ENCODE assay signal across 3 cellular contexts in the genomic region with DNA sequence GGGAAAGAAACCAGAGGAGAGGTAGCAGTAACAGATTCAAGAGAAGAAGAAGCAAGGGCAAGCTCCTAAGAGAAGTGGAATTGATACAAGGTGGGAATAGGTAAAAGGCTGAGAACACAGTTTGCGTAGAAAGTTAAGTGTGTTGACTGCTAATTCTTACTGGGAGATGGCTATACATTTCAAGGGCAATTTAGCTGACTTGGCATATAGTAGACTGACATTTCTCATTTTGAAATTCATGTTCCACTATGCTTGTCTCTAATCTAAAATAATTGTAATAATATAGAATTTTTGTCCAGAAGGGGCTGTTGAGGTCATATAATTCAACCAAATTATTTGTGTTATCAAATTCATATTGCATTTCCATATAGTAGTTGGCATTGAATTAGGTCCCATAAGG.
TF ChIP-seq lines count a peak whose summit lies in the region.

No MANE protein-coding gene starts in this region.

TF ChIP-seq in A549, 52 proteins besides CTCF, POLR2A, EP300 and RAD21:
- TF ChIP-seq GATA3 (IDR thresholded peaks at IDR 0.05; ENCODE audit: borderline replicate concordance) = no peak
- peak; percentile 93 for TF ChIP-seq MAFK (IDR thresholded peaks at IDR 0.05; ENCODE audit: partially characterized antibody)
TF ChIP-seq in A549: peak in this region for 1.

TF ChIP-seq in GM12891, 5 proteins besides CTCF, POLR2A, EP300 and RAD21:
- no peak for TF ChIP-seq POU2F2 (IDR thresholded peaks at IDR 0.05; ENCODE audit: low read depth, low read length)
- TF ChIP-seq PAX5 (IDR thresholded peaks at IDR 0.05; ENCODE audit: insufficient read depth, low read length, severe bottlenecking) = no peak

TF ChIP-seq in H1, 55 proteins besides CTCF, POLR2A, EP300 and RAD21:
- peak; percentile 87 for TF ChIP-seq MAFK (IDR thresholded peaks at IDR 0.05; ENCODE audit: low read depth, low read length)
- no peak for TF ChIP-seq YY1 (IDR thresholded peaks at IDR 0.05; ENCODE audit: low read depth, low read length)
